Comparison of ENCODE assay signal across 20 cellular contexts in genomic region chr2:201320701-201321100, GRCh38. TPM values are rescaled to one million over a fixed set of nuclear protein-coding genes. Genes with fewer than 3 reads are reported as not detected.
DNase-seq lines count a peak whose midpoint lies in the region; ATAC-seq and TF ChIP-seq lines count a peak whose summit lies in the region.
"Had no signal": no experiment of that assay in that cellular context is flagged by ENCODE, and none has a peak within 500 bp of the region (broad histone marks: within the 10 kb centered on the region; RNA-seq: fewer than 3 reads in every experiment).

No MANE protein-coding gene starts in this region.

- H3K36me3 Mint-ChIP-seq in chondrocyte (ENCODE audit: low read depth): peaks cover 20% of the 10 kb centered on the region

- H3K27me3 Mint-ChIP-seq in chondrocyte (ENCODE audit: low read depth): no peaks in the 10 kb centered on the region
- H3K27me3 Mint-ChIP-seq: B cell; CD4-positive, CD25-positive, alpha-beta regulatory T cell had no signal

- no peaks in the 10 kb centered on the region for H3K4me1 Mint-ChIP-seq in chondrocyte (ENCODE audit: low read depth)
- H3K4me1 Mint-ChIP-seq: B cell had no signal

- no peaks in the 10 kb centered on the region for H3K4me1 ChIP-seq in BE2C
- peaks cover 3% of the 10 kb centered on the region; the same call in 1 of the 2 replicates for H3K4me1 ChIP-seq in SJCRH30
- H3K4me1 ChIP-seq: Peyer's patch had no signal

- H3K27me3 ChIP-seq in BE2C (no peaks in the 10 kb centered on the region), SJCRH30 (no peaks in the 10 kb centered on the region)
- H3K27me3 ChIP-seq: MG63, Peyer's patch had no signal

- no peak overlapping the region for H3K4me3 Mint-ChIP-seq in chondrocyte (ENCODE audit: unreplicated experiment)
- H3K4me3 Mint-ChIP-seq: B cell; CD4-positive, CD25-positive, alpha-beta regulatory T cell; T-helper 2 cell treated with Interferon-gamma antibody and Interleukin-4, amounts not matched to agents 5 μg/mL and 100 μg/mL, for 36 hours had no signal

- no peaks in the 10 kb centered on the region for H3K9me3 ChIP-seq in BE2C
- H3K9me3 ChIP-seq in SJCRH30 (replicated peaks): peaks cover 5% of the 10 kb centered on the region; the same call in 1 of the 2 replicates

- no peak for ATAC-seq in HG03108 (IDR thresholded peaks at IDR 0.05; ENCODE audit: unreplicated experiment)
- ATAC-seq: Right ventricle myocardium inferior had no signal

- H3K27ac ChIP-seq in SJCRH30: no peak overlapping the region
- H3K27ac ChIP-seq: Peyer's patch had no signal

- no peaks in the 10 kb centered on the region for H3K36me3 ChIP-seq in BE2C
- no peaks in the 10 kb centered on the region for H3K36me3 ChIP-seq in SJCRH30
- H3K36me3 ChIP-seq: MG63, Peyer's patch had no signal

- H3K4me3 ChIP-seq in BE2C (ENCODE audit: low read depth, low read length) (no peak overlapping the region), SJCRH30 (no peak overlapping the region)
- H3K4me3 ChIP-seq: MG63, Peyer's patch had no signal

- H3K27ac Mint-ChIP-seq in chondrocyte (ENCODE audit: unreplicated experiment): no peak overlapping the region
- H3K27ac Mint-ChIP-seq: B cell; CD4-positive, CD25-positive, alpha-beta regulatory T cell; T-helper 2 cell treated with Interferon-gamma antibody and Interleukin-4, amounts not matched to agents 5 μg/mL and 100 μg/mL, for 36 hours had no signal

- TF ChIP-seq CTCF in BE2C (IDR thresholded peaks at IDR 0.05; ENCODE audit: low read depth, low read length) (no peak), chondrocyte (IDR thresholded peaks at IDR 0.05) (no peak)

- peak; percentile 4 for DNase-seq in NCI-H1105 treated with DMSO at 0.1 percent for 48 hours (lab: John Stamatoyannopoulos, UW)
- no peak for DNase-seq in NCI-H1105 (lab: John Stamatoyannopoulos, UW)
- peak; percentile 42 for DNase-seq in BE2C
- DNase-seq in NAMALWA (ENCODE audit: low spot score): peak; percentile 7
- peak; percentile 56 to 67 for DNase-seq in SJCRH30
- no peak for DNase-seq in chondrocyte (ENCODE audit: low spot score)
- DNase-seq in NCI-H2081 treated with DMSO at 0.1 percent for 48 hours (lab: John Stamatoyannopoulos, UW): no peak
- DNase-seq: CD4-positive, CD25-positive, alpha-beta regulatory T cell; DMS79 treated with DMSO at 0.1 percent for 48 hours; MG63; NCI-H1092; NCI-H2107; NCI-H524; Peyer's patch; SK-N-SH had no signal

- H3K9me3 Mint-ChIP-seq in chondrocyte (ENCODE audit: low read depth): peaks cover 41% of the 10 kb centered on the region

RNA-seq across cellular contexts. Expression of gene FLACC1, which starts 36.4 kb away (rescaled TPM):
- 0.42 TPM for polyA plus RNA-seq in BE2C (2012; ENCODE audit: insufficient read depth, insufficient read length, low read depth)
- 0.55 and 0.71 TPM in 2 replicates for total RNA-seq in SJCRH30 (2014; rRNA removed; shearing (Covaris generic))
- 1.4 to 2.1 TPM (median 1.5 TPM) in 3 replicates for total RNA-seq in chondrocyte
- total RNA-seq: A172 had no signal

Comparison
In these comparisons a context has a peak if more than half of its experiments do, and no peak if none do; other contexts are left out.
1. DNase-seq: peak in NCI-H1105 treated with DMSO at 0.1 percent for 48 hours (single experiment), BE2C (single experiment), NAMALWA (single experiment) and SJCRH30 (2 of 2); none in NCI-H1105 (single experiment), chondrocyte (single experiment) and NCI-H2081 treated with DMSO at 0.1 percent for 48 hours (single experiment).